In genomic region chr6:10901751-10902150, GRCh38 we compare ENCODE assay signal across 10 cellular contexts. TPM values are rescaled to one million over a fixed set of nuclear protein-coding genes. Genes with fewer than 3 reads are reported as not detected.
DNase-seq lines count a peak whose midpoint lies in the region; ATAC-seq and TF ChIP-seq lines count a peak whose summit lies in the region.
"Had no signal": no experiment of that assay in that cellular context is flagged by ENCODE, and none has a peak within 500 bp of the region (broad histone marks: within the 10 kb centered on the region; RNA-seq: fewer than 3 reads in every experiment).

No MANE protein-coding gene starts in this region.

- TF ChIP-seq POLR2A in heart left ventricle (IDR thresholded peaks at IDR 0.05) (no peak), testis (IDR thresholded peaks at IDR 0.05) (no peak)

- no peak overlapping the region for H3K9ac ChIP-seq in subcutaneous abdominal adipose tissue (ENCODE audit: low read length in 5 of 5)

- no peaks in the 10 kb centered on the region for H3K4me1 ChIP-seq in heart left ventricle
- H3K4me1 ChIP-seq in subcutaneous abdominal adipose tissue (ENCODE audit: control insufficient read depth in 5 of 5, insufficient read depth in 5 of 5, low read length in 5 of 5), result no peaks in the 10 kb centered on the region
- no peaks in the 10 kb centered on the region for H3K4me1 ChIP-seq in testis

- ATAC-seq in Right ventricle myocardium inferior (peak; percentile 50), heart left ventricle (no peak), HG02943 (IDR thresholded peaks at IDR 0.05; ENCODE audit: low read depth, unreplicated experiment) (peak; percentile 95), left colon (no peak)

- WGBS in heart left ventricle, 4 donors, result 84 to 92% (median 91%) methylated on average over 3 of the region's 3 CpGs
- WGBS in testis, 2 donors, result 95 to 97% methylated on average over 3 of the region's 3 CpGs

- intact Hi-C loops in Right ventricle myocardium inferior (cut with DNase I), result no loop called here
- intact Hi-C loops in heart left ventricle (cut with DNase I), result no loop called here
- intact Hi-C loops in left colon (cut with DNase I, micrococcal nuclease), result no loop called here
- intact Hi-C loops in testis (cut with DNase I; ENCODE audit: low total_unique reads), result no loop called here

- no peaks in the 10 kb centered on the region for H3K36me3 ChIP-seq in heart left ventricle
- no peaks in the 10 kb centered on the region for H3K36me3 ChIP-seq in subcutaneous abdominal adipose tissue (ENCODE audit: control insufficient read depth in 5 of 5, insufficient read depth in 5 of 5, low read length in 5 of 5)
- H3K36me3 ChIP-seq in testis (ENCODE audit: low read depth, missing control alignments), result no peaks in the 10 kb centered on the region

- DNase-seq in Right ventricle myocardium inferior (ENCODE audit: missing footprints), result no peak
- DNase-seq in heart left ventricle, result no peak
- peak; percentile 93 for DNase-seq in NOMO-1 treated with dmso at 0.1 percent for 144 hours (lab: John Stamatoyannopoulos, UW; ENCODE audit: unreplicated experiment)
- no peak for DNase-seq in left colon
- no peak for DNase-seq in RKO (ENCODE audit: low spot score)
- no peak for DNase-seq in testis
- DNase-seq: occipital lobe had no signal

- no peak overlapping the region for H3K4me3 ChIP-seq in heart left ventricle
- peak overlapping the region in 3 of 5 donors; percentile 31 to 39 (median 35) for H3K4me3 ChIP-seq in subcutaneous abdominal adipose tissue (ENCODE audit: low read depth in 1 of 5, low read length in 5 of 5)
- H3K4me3 ChIP-seq in testis, result no peak overlapping the region

- no peaks in the 10 kb centered on the region for H3K9me3 ChIP-seq in heart left ventricle
- no peaks in the 10 kb centered on the region for H3K9me3 ChIP-seq in subcutaneous abdominal adipose tissue (ENCODE audit: control insufficient read depth in 5 of 5, low read length in 5 of 5)
- H3K9me3 ChIP-seq in testis, result no peaks in the 10 kb centered on the region

- no peaks in the 10 kb centered on the region for H3K27me3 ChIP-seq in heart left ventricle
- H3K27me3 ChIP-seq in subcutaneous abdominal adipose tissue (ENCODE audit: control insufficient read depth in 5 of 5, insufficient read depth in 4 of 5, low read length in 5 of 5), result no peaks in the 10 kb centered on the region
- no peaks in the 10 kb centered on the region for H3K27me3 ChIP-seq in testis

- TF ChIP-seq CTCF in heart left ventricle (IDR thresholded peaks at IDR 0.05) (no peak), testis (IDR thresholded peaks at IDR 0.05) (no peak)

- H3K27ac ChIP-seq in heart left ventricle, result peak overlapping the region in 1 of 12 donors; percentile 4
- H3K27ac ChIP-seq in subcutaneous abdominal adipose tissue (ENCODE audit: low read depth, low read length), result no peak overlapping the region
- H3K27ac ChIP-seq in testis, result no peak overlapping the region

RNA-seq across cellular contexts. Expression of gene SYCP2L, which starts 14.9 kb away (rescaled TPM):
- total RNA-seq in Right ventricle myocardium inferior (0.92 TPM), heart left ventricle (1 to 10 TPM in 1 of 9 donors, under 1 TPM in 7, not detected in 1; 0.24 to 1.3 (median 0.51) TPM), left colon (under 1 TPM in 1 of 2 donors, not detected in 1; 0.18 TPM), testis (1 to 10 TPM; 6.9 to 8.7 TPM)
- polyA plus RNA-seq in heart left ventricle (under 1 TPM; 0.10 to 0.50 TPM), testis (ENCODE audit: insufficient read depth, low read depth, low replicate concordance) (5.4 TPM)

RNA-seq across cellular contexts. Expression of gene GCM2, which starts 19.9 kb away (rescaled TPM):
- total RNA-seq in Right ventricle myocardium inferior (not detected), heart left ventricle (not detected), left colon (not detected), testis (1 to 10 TPM; 1.0 to 1.2 TPM)
- polyA plus RNA-seq in heart left ventricle (not detected), testis (ENCODE audit: insufficient read depth, low read depth, low replicate concordance) (0.90 TPM)
- total RNA-seq: occipital lobe had no signal
- polyA plus RNA-seq: esophagus had no signal

Comparison
In these comparisons a context has a peak if more than half of its experiments do, and no peak if none do; other contexts are left out.
1. ATAC-seq: peak in Right ventricle myocardium inferior (single experiment) and HG02943 (single experiment); none in heart left ventricle (0 of 4) and left colon (single experiment).
2. H3K4me3 ChIP-seq: peak in subcutaneous abdominal adipose tissue (3 of 5); none in heart left ventricle (0 of 12) and testis (0 of 2).